8 cellular contexts compared by ENCODE assay signal in genomic region chr7:138000081-138000701, GRCh38. TPM values are rescaled to one million over a fixed set of nuclear protein-coding genes. Genes with fewer than 3 reads are reported as not detected.
DNase-seq lines count a peak whose midpoint lies in the region; FAIRE-seq and TF ChIP-seq lines count a peak whose summit lies in the region.

No MANE protein-coding gene starts in this region.

- no peak for TF ChIP-seq POLR2A in stomach (IDR thresholded peaks at IDR 0.05)

- FAIRE-seq in bronchial epithelial cell (lab: Jason Lieb, UNC) (no peak), frontal cortex (lab: Jason Lieb, UNC) (no peak)

- H3K4me3 ChIP-seq in bronchial epithelial cell (ENCODE audit: low read depth, low read length), result peak overlapping the region; percentile 97
- peak overlapping the region; percentile 71 for H3K4me3 ChIP-seq in kidney epithelial cell (ENCODE audit: low read depth, low read length)
- H3K4me3 ChIP-seq in stomach, result peak overlapping the region; percentile 83 to 97 (median 92)

- no peaks in the 10 kb centered on the region for H3K27me3 ChIP-seq in bronchial epithelial cell (ENCODE audit: control insufficient read depth, insufficient read depth, low read length)
- no peaks in the 10 kb centered on the region for H3K27me3 ChIP-seq in kidney epithelial cell (ENCODE audit: control insufficient read depth, insufficient read depth, low read length)
- no peaks in the 10 kb centered on the region for H3K27me3 ChIP-seq in stomach

- H3K36me3 ChIP-seq in bronchial epithelial cell (ENCODE audit: control insufficient read depth, insufficient read depth, low read length), result no peaks in the 10 kb centered on the region
- H3K36me3 ChIP-seq in kidney epithelial cell (ENCODE audit: control insufficient read depth, insufficient read depth, low read length), result no peaks in the 10 kb centered on the region
- H3K36me3 ChIP-seq in stomach, result no peaks in the 10 kb centered on the region

- peaks cover 20 to 61% (median 46%) of the 10 kb centered on the region in 4 donors for H3K4me1 ChIP-seq in stomach

- H3K27ac ChIP-seq in stomach, result peak overlapping the region; percentile 22 to 99 (median 97)

- in situ Hi-C loops in GM13976 (cut with MboI; ENCODE audit: low sequenced_read_pairs, unreplicated experiment), result loop anchor here (5.0 to 10.0 kb wide), 2 partner anchors 93 to 345 kb away; no protein-coding TSS in a partner anchor

- intact Hi-C loops in stomach (cut with DNase I; ENCODE audit: low total_unique reads), result no loop called here

- peak; percentile 32 for TF ChIP-seq EP300 in stomach (IDR thresholded peaks at IDR 0.05)

- no peak for TF ChIP-seq CTCF in bronchial epithelial cell (IDR thresholded peaks at IDR 0.05; ENCODE audit: insufficient read depth, low read length, severe bottlenecking)
- TF ChIP-seq CTCF in kidney epithelial cell (IDR thresholded peaks at IDR 0.05; ENCODE audit: insufficient read depth, low read length, poor library complexity, severe bottlenecking), result no peak
- TF ChIP-seq CTCF in stomach (IDR thresholded peaks at IDR 0.05), result no peak
- no peak for TF ChIP-seq CTCF in GM13976 (IDR thresholded peaks at IDR 0.05; ENCODE audit: borderline replicate concordance, control extremely low read depth, extremely low read depth, insufficient read depth, missing control alignments)

- no peaks in the 10 kb centered on the region for H3K9me3 ChIP-seq in stomach

- DNase-seq in NCI-H2171 treated with DMSO at 0.1 percent for 48 hours (lab: John Stamatoyannopoulos, UW) (peak; percentile 9), NCI-H2171 (lab: John Stamatoyannopoulos, UW) (no peak), NCI-H226 (peak; percentile 79), bronchial epithelial cell (ENCODE audit: low read depth) (peak; percentile 32), kidney epithelial cell (ENCODE audit: low read depth) (no peak), stomach (peak; percentile 33), frontal cortex (ENCODE audit: low spot score in 2 of 2) (no peak), GM13976 (ENCODE audit: low spot score) (no peak)

- 11 to 20% (median 14%) methylated on average over 7 of the region's 7 CpGs for WGBS in stomach, 5 donors

RNA-seq across cellular contexts. Expression of gene CREB3L2, which starts 1.7 kb away (rescaled TPM):
- total RNA-seq in bronchial epithelial cell (8.4 and 22.1 TPM in 2 replicates), kidney epithelial cell (28.2 and 30.9 TPM in 2 replicates), stomach (100 to 1,000 TPM in 1 of 5 donors, 10 to 100 TPM in 4; 22.6 to 258 (median 38.8) TPM), frontal cortex (0.82 TPM)
- 1 to 10 TPM; 5.8 to 8.6 (median 6.6) TPM for polyA plus RNA-seq in stomach

Comparison
In these comparisons a context has a peak if more than half of its experiments do, and no peak if none do; other contexts are left out.
1. DNase-seq: peak in NCI-H2171 treated with DMSO at 0.1 percent for 48 hours (single experiment), NCI-H226 (single experiment), bronchial epithelial cell (single experiment) and stomach (single experiment); none in NCI-H2171 (single experiment), kidney epithelial cell (single experiment), frontal cortex (0 of 2) and GM13976 (single experiment).
2. Peak in every context shown above with its lines, with median percentiles within 50 percentile points of each other: H3K4me3 ChIP-seq.